ENCODE assay signal across 22 cellular contexts in genomic region chr18:49672853-49673252, GRCh38.
"Had no signal": no experiment of that assay in that cellular context is flagged by ENCODE, and none has a peak within 500 bp of the region (broad histone marks: within the 10 kb centered on the region; RNA-seq: fewer than 3 reads in every experiment).

No MANE protein-coding gene starts in this region.

- H3K4me3 Mint-ChIP-seq: effector memory CD8-positive, alpha-beta T cell; mesothelial cell of epicardium; naive B cell; natural killer cell treated with Interleukin-12 subunit alpha and Interleukin-12 subunit beta and Interleukin-15 and Interleukin-18, amount 100 ng/mL, for 72 hours; neural progenitor cell; stimulated activated naive CD8-positive, alpha-beta T cell treated with anti-CD3 and anti-CD28 coated beads, Interleukin-15, amount 100 ng/mL, for 72 hours had no signal

- H3K36me3 Mint-ChIP-seq: mesothelial cell of epicardium; naive B cell; natural killer cell treated with Interleukin-12 subunit alpha and Interleukin-12 subunit beta and Interleukin-15 and Interleukin-18, amount 100 ng/mL, for 72 hours had no signal

- H3K4me1 ChIP-seq: gastrocnemius medialis, parathyroid adenoma, suprapubic skin had no signal

- H3K4me3 ChIP-seq: esophagus squamous epithelium, gastrocnemius medialis, mucosa of descending colon, neural progenitor cell, right lobe of liver, suprapubic skin had no signal

- DNase-seq: cortex of kidney; effector memory CD8-positive, alpha-beta T cell; erythroblast; esophagus squamous epithelium; gastrocnemius medialis; head of caudate nucleus; mesenchymal stem cell; mucosa of descending colon; naive B cell; right lobe of liver; small intestine; stimulated activated CD4-positive, alpha-beta T cell treated with anti-CD3 and anti-CD28 coated beads, Interleukin-15, amount 100 ng/mL, for 24 hours; stimulated activated CD4-positive, alpha-beta T cell treated with anti-CD3 and anti-CD28 coated beads, Interleukin-2, amount 100 ng/mL, for 48 hours; stimulated activated naive CD4-positive, alpha-beta T cell; stimulated activated naive CD8-positive, alpha-beta T cell treated with anti-CD3 and anti-CD28 coated beads, Interleukin-15, amount 100 ng/mL, for 72 hours; trophoblast cell had no signal

- H3K9me3 ChIP-seq: esophagus squamous epithelium, gastrocnemius medialis, mucosa of descending colon, right lobe of liver, suprapubic skin had no signal

- H3K27me3 ChIP-seq: right lobe of liver had no signal

- H3K27ac ChIP-seq: esophagus squamous epithelium, gastrocnemius medialis, neural progenitor cell, parathyroid adenoma, right lobe of liver, suprapubic skin had no signal

- H3K4me1 Mint-ChIP-seq: stimulated activated naive CD8-positive, alpha-beta T cell treated with anti-CD3 and anti-CD28 coated beads, Interleukin-15, amount 100 ng/mL, for 72 hours had no signal

- H3K36me3 ChIP-seq: esophagus squamous epithelium, gastrocnemius medialis, neural progenitor cell, right lobe of liver, suprapubic skin had no signal

- ATAC-seq: effector memory CD8-positive, alpha-beta T cell; gastrocnemius medialis; mucosa of descending colon; natural killer cell treated with Interleukin-12 subunit alpha and Interleukin-12 subunit beta and Interleukin-15 and Interleukin-18, amount 100 ng/mL, for 72 hours; right lobe of liver; stimulated activated naive CD8-positive, alpha-beta T cell treated with anti-CD3 and anti-CD28 coated beads, Interleukin-15, amount 100 ng/mL, for 72 hours had no signal

- H3K27ac Mint-ChIP-seq: mesothelial cell of epicardium; naive B cell; natural killer cell treated with Interleukin-12 subunit alpha and Interleukin-12 subunit beta and Interleukin-15 and Interleukin-18, amount 100 ng/mL, for 72 hours; neural progenitor cell; progenitor cell of endocrine pancreas had no signal

- H3K9me3 Mint-ChIP-seq: effector memory CD8-positive, alpha-beta T cell; mesothelial cell of epicardium; natural killer cell treated with Interleukin-12 subunit alpha and Interleukin-12 subunit beta and Interleukin-15 and Interleukin-18, amount 100 ng/mL, for 72 hours; stimulated activated naive CD8-positive, alpha-beta T cell treated with anti-CD3 and anti-CD28 coated beads, Interleukin-15, amount 100 ng/mL, for 72 hours had no signal
